In the genomic region with DNA sequence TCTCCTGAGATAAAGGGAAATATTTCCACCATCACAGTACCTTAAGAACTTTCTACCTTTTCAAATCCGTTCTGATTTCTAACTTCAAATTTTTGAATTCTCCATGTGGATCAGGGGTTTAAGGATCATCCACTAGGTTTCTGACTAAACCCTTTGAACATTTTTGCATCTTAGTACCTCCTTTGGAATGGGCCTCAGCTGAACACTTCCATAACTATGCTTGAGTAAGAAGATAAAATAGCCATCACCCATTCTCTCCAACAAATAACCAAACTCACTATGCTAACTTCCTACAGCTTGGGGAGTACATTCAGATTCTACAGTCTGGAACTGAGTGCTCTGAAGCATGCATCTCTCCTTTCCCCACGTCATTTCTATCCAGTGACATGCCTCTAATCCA, we compare ENCODE assay signal across 8 cellular contexts. TPM values are rescaled to one million over a fixed set of nuclear protein-coding genes. Genes with fewer than 3 reads are reported as not detected.
DNase-seq lines count a peak whose midpoint lies in the region; ATAC-seq, FAIRE-seq and TF ChIP-seq lines count a peak whose summit lies in the region.

No MANE protein-coding gene starts in this region.

- peaks cover 8% of the 10 kb centered on the region for H3K36me3 Mint-ChIP-seq in activated CD4-positive, alpha-beta T cell treated with anti-CD3 and anti-CD28 coated beads for 36 hours (ENCODE audit: low read depth)
- peaks cover 11% of the 10 kb centered on the region for H3K36me3 Mint-ChIP-seq in activated T-helper 1 cell treated with anti-CD3 and anti-CD28 coated beads, Interleukin-12 subunit alpha, Interleukin-12 subunit beta, Interleukin-2, Interleukin-4 antibody, amounts not matched to agents 30 ng/mL and 10 ng/mL and 1 ng/mL, durations not matched to agents 14 hours and 24 hours and 36 hours (ENCODE audit: low read depth)

- H3K36me3 ChIP-seq in keratinocyte (ENCODE audit: control insufficient read depth in 2 of 2, extremely low read depth in 1 of 2, insufficient read depth in 2 of 2, low read length in 2 of 2) = no peaks in the 10 kb centered on the region
- peaks cover 0 to 3% (median 2%) of the 10 kb centered on the region in 4 donors for H3K36me3 ChIP-seq in stomach

- no peaks in the 10 kb centered on the region for H3K27me3 ChIP-seq in keratinocyte (ENCODE audit: control insufficient read depth, extremely low read depth, insufficient read depth, low read length)
- no peaks in the 10 kb centered on the region for H3K27me3 ChIP-seq in stomach

- no peak overlapping the region for H3K27ac Mint-ChIP-seq in activated CD4-positive, alpha-beta T cell treated with anti-CD3 and anti-CD28 coated beads for 36 hours
- peak overlapping the region; percentile 23 for H3K27ac Mint-ChIP-seq in activated T-helper 1 cell treated with anti-CD3 and anti-CD28 coated beads, Interleukin-12 subunit alpha, Interleukin-12 subunit beta, Interleukin-2, Interleukin-4 antibody, amounts not matched to agents 30 ng/mL and 10 ng/mL and 1 ng/mL, durations not matched to agents 14 hours and 24 hours and 36 hours

- no peaks in the 10 kb centered on the region for H3K9me3 Mint-ChIP-seq in activated CD4-positive, alpha-beta T cell treated with anti-CD3 and anti-CD28 coated beads for 36 hours (ENCODE audit: low read depth)
- H3K9me3 Mint-ChIP-seq in activated T-helper 1 cell treated with anti-CD3 and anti-CD28 coated beads, Interleukin-12 subunit alpha, Interleukin-12 subunit beta, Interleukin-2, Interleukin-4 antibody, amounts not matched to agents 30 ng/mL and 10 ng/mL and 1 ng/mL, durations not matched to agents 14 hours and 24 hours and 36 hours = no peaks in the 10 kb centered on the region

- H3K27me3 Mint-ChIP-seq in activated CD4-positive, alpha-beta T cell treated with anti-CD3 and anti-CD28 coated beads for 36 hours = no peaks in the 10 kb centered on the region
- H3K27me3 Mint-ChIP-seq in activated T-helper 1 cell treated with anti-CD3 and anti-CD28 coated beads, Interleukin-12 subunit alpha, Interleukin-12 subunit beta, Interleukin-2, Interleukin-4 antibody, amounts not matched to agents 30 ng/mL and 10 ng/mL and 1 ng/mL, durations not matched to agents 14 hours and 24 hours and 36 hours (ENCODE audit: insufficient read depth) = peaks cover 11% of the 10 kb centered on the region

- peaks cover 17% of the 10 kb centered on the region for H3K79me2 ChIP-seq in keratinocyte (ENCODE audit: control insufficient read depth, insufficient read depth, low read length)

- H3K4me3 Mint-ChIP-seq in activated CD4-positive, alpha-beta T cell treated with anti-CD3 and anti-CD28 coated beads for 36 hours = peak overlapping the region; percentile 83
- H3K4me3 Mint-ChIP-seq in activated T-helper 1 cell treated with anti-CD3 and anti-CD28 coated beads, Interleukin-12 subunit alpha, Interleukin-12 subunit beta, Interleukin-2, Interleukin-4 antibody, amounts not matched to agents 30 ng/mL and 10 ng/mL and 1 ng/mL, durations not matched to agents 14 hours and 24 hours and 36 hours = peak overlapping the region; percentile 81

- H4K20me1 ChIP-seq in keratinocyte (ENCODE audit: control insufficient read depth, extremely low read depth, insufficient read depth, low read length) = no peaks in the 10 kb centered on the region

- no peaks in the 10 kb centered on the region for H3K9me1 ChIP-seq in keratinocyte (ENCODE audit: control insufficient read depth, extremely low read depth, insufficient read depth, low read length)

- no peak overlapping the region for H3K9ac ChIP-seq in keratinocyte (ENCODE audit: control insufficient read depth, extremely low read depth, insufficient read depth, low read length)

- TF ChIP-seq EP300 in stomach (IDR thresholded peaks at IDR 0.05) = no peak

- no peak for DNase-seq in activated CD4-positive, alpha-beta T cell treated with anti-CD3 and anti-CD28 coated beads for 36 hours
- no peak for DNase-seq in activated CD4-positive, alpha-beta T cell treated with anti-CD3 and anti-CD28 coated beads for 48 hours
- DNase-seq in activated T-helper 1 cell treated with anti-CD3 and anti-CD28 coated beads, Interleukin-12 subunit alpha, Interleukin-12 subunit beta, Interleukin-2, Interleukin-4 antibody, amounts not matched to agents 30 ng/mL and 10 ng/mL and 1 ng/mL, durations not matched to agents 14 hours and 24 hours and 36 hours (ENCODE audit: low spot score) = no peak
- DNase-seq in keratinocyte (ENCODE audit: low read depth, low spot score) (no peak), stomach (no peak)

- peak; percentile 56 for FAIRE-seq in keratinocyte (lab: Jason Lieb, UNC)

- H3K4me1 ChIP-seq in keratinocyte (ENCODE audit: control insufficient read depth, extremely low read depth, insufficient read depth, low read length) = peaks cover 17% of the 10 kb centered on the region
- peaks cover 20 to 46% (median 31%) of the 10 kb centered on the region in 4 donors for H3K4me1 ChIP-seq in stomach

- H3K4me3 ChIP-seq in keratinocyte (ENCODE audit: control insufficient read depth in 2 of 3, extremely low read depth in 1 of 3, insufficient read depth in 2 of 3, low read depth in 1 of 3, low read length in 3 of 3) = peak overlapping the region in 1 of 3 experiments; percentile 80
- H3K4me3 ChIP-seq in stomach = peak overlapping the region; percentile 55 to 67 (median 62)

- no peak for TF ChIP-seq CTCF in keratinocyte (optimal IDR thresholded peaks at IDR 0.05 in 1 of 3, IDR thresholded peaks at IDR 0.05 in 1 of 3, conservative IDR thresholded peaks at IDR 0.05 in 1 of 3; ENCODE audit: extremely low read depth in 1 of 3, insufficient read depth in 2 of 3, low read length in 3 of 3)
- no peak for TF ChIP-seq CTCF in stomach (IDR thresholded peaks at IDR 0.05)

- H3K4me2 ChIP-seq in keratinocyte (ENCODE audit: control insufficient read depth, extremely low read depth, insufficient read depth, low read depth, low read length) = peak overlapping the region; percentile 85

- H3K27ac ChIP-seq in keratinocyte (ENCODE audit: control insufficient read depth, insufficient read depth, low read length) (peak overlapping the region; percentile 44), stomach (peak overlapping the region; percentile 75 to 92 (median 87))

- dilution Hi-C loops in keratinocyte (cut with MboI; ENCODE audit: extremely low pct_ligation_motif_present, low sequenced_read_pairs) = no loop called here

- ATAC-seq in activated CD4-positive, alpha-beta T cell treated with anti-CD3 and anti-CD28 coated beads for 36 hours = no peak
- no peak for ATAC-seq in GM19397 (IDR thresholded peaks at IDR 0.05; ENCODE audit: unreplicated experiment)
- no peak for ATAC-seq in HG03442 (IDR thresholded peaks at IDR 0.05; ENCODE audit: unreplicated experiment)
- ATAC-seq in GM21360 (IDR thresholded peaks at IDR 0.05; ENCODE audit: unreplicated experiment) = no peak

- peaks cover 30% of the 10 kb centered on the region for H3K4me1 Mint-ChIP-seq in activated CD4-positive, alpha-beta T cell treated with anti-CD3 and anti-CD28 coated beads for 36 hours
- H3K4me1 Mint-ChIP-seq in activated T-helper 1 cell treated with anti-CD3 and anti-CD28 coated beads, Interleukin-12 subunit alpha, Interleukin-12 subunit beta, Interleukin-2, Interleukin-4 antibody, amounts not matched to agents 30 ng/mL and 10 ng/mL and 1 ng/mL, durations not matched to agents 14 hours and 24 hours and 36 hours (ENCODE audit: low read depth) = peaks cover 31% of the 10 kb centered on the region

- H2AFZ ChIP-seq in keratinocyte (ENCODE audit: control insufficient read depth, low read length) = peak overlapping the region; percentile 97

- TF ChIP-seq POLR2A in stomach (IDR thresholded peaks at IDR 0.05) = no peak

- intact Hi-C loops in activated CD4-positive, alpha-beta T cell treated with anti-CD3 and anti-CD28 coated beads for 36 hours (cut with DNase I, micrococcal nuclease) = loop anchor here (2.0 to 10.0 kb wide), 9 partner anchors 306 to 1831 kb away; partner anchors contain the start of genes ANAPC13 (in 1 of the 2), ASTE1 (in 1 of the 2), CEP63 (in 1 of the 2) and DNAJC13 (in 1 of the 2)
- intact Hi-C loops in activated T-helper 1 cell treated with anti-CD3 and anti-CD28 coated beads, Interleukin-12 subunit alpha, Interleukin-12 subunit beta, Interleukin-2, Interleukin-4 antibody, amounts not matched to agents 30 ng/mL and 10 ng/mL and 1 ng/mL, durations not matched to agents 14 hours and 24 hours and 36 hours (cut with micrococcal nuclease) = loop anchor here (2.0 to 10.0 kb wide), 6 partner anchors 371 to 1763 kb away; partner anchors contain the start of genes CEP63 and MRPL3
- intact Hi-C loops in stomach (cut with DNase I; ENCODE audit: low total_unique reads) = loop anchor here (10.0 kb wide), 1 partner anchor 701 kb away; no protein-coding TSS in a partner anchor

- H3K9me3 ChIP-seq in keratinocyte (ENCODE audit: control insufficient read depth, low read depth, low read length) (no peaks in the 10 kb centered on the region), stomach (no peaks in the 10 kb centered on the region)

- POLR2A ChIA-PET in activated CD4-positive, alpha-beta T cell treated with anti-CD3 and anti-CD28 coated beads for 36 hours (lab: Charles Lee) = no interaction called here

- CTCF ChIA-PET in activated CD4-positive, alpha-beta T cell treated with anti-CD3 and anti-CD28 coated beads for 36 hours (lab: Charles Lee) = interaction anchor here (0.6 to 1.3 kb wide), 2 partner anchors 15 to 654 kb away, joined by 3 read pairs; no protein-coding TSS in a partner anchor

- WGBS in stomach, 5 donors = 57 to 74% (median 68%) methylated on average over 2 of the region's 2 CpGs

RNA-seq across cellular contexts. Expression of gene NPHP3, which starts 1.3 kb away (rescaled TPM):
- total RNA-seq in activated CD4-positive, alpha-beta T cell treated with anti-CD3 and anti-CD28 coated beads for 36 hours = 10 to 100 TPM; 11.8 to 11.9 TPM
- 14.4 and 17.0 TPM in 2 replicates for total RNA-seq in activated T-helper 1 cell treated with anti-CD3 and anti-CD28 coated beads, Interleukin-12 subunit alpha, Interleukin-12 subunit beta, Interleukin-2, Interleukin-4 antibody, amounts not matched to agents 30 ng/mL and 10 ng/mL and 1 ng/mL, durations not matched to agents 14 hours and 24 hours and 36 hours
- polyA plus RNA-seq in keratinocyte = 15.0 to 22.4 TPM (median 17.3 TPM) in 3 replicates
- 19.7 TPM for polyA plus RNA-seq in keratinocyte (2011; ENCODE audit: low read depth)
- 8.4 and 13.1 TPM in 2 replicates for polyA plus RNA-seq in keratinocyte (2011; cell fraction: cytosol; rRNA removed)
- polyA plus RNA-seq in keratinocyte (2011; cell fraction: nucleus; rRNA removed) = 35.6 and 45.9 TPM in 2 replicates
- polyA plus RNA-seq in keratinocyte (2012; ENCODE audit: low replicate concordance) = 6.6 and 9.4 TPM in 2 replicates
- polyA minus RNA-seq in keratinocyte = 5.8 to 31.6 TPM (median 15.7 TPM) in 3 replicates
- polyA minus RNA-seq in keratinocyte (2011; cell fraction: cytosol; rRNA and poly(A)+ RNA removed) = 5.8 TPM
- 17.5 and 33.3 TPM in 2 replicates for polyA minus RNA-seq in keratinocyte (2011; cell fraction: nucleus; rRNA and poly(A)+ RNA removed)
- 100 to 1,000 TPM in 1 of 5 donors, 10 to 100 TPM in 4; 19.3 to 213 (median 78.1) TPM for total RNA-seq in stomach
- 1 to 10 TPM; 3.9 to 5.8 (median 5.2) TPM for polyA plus RNA-seq in stomach
